ENCODE assay signal across 21 cellular contexts in the genomic region with DNA sequence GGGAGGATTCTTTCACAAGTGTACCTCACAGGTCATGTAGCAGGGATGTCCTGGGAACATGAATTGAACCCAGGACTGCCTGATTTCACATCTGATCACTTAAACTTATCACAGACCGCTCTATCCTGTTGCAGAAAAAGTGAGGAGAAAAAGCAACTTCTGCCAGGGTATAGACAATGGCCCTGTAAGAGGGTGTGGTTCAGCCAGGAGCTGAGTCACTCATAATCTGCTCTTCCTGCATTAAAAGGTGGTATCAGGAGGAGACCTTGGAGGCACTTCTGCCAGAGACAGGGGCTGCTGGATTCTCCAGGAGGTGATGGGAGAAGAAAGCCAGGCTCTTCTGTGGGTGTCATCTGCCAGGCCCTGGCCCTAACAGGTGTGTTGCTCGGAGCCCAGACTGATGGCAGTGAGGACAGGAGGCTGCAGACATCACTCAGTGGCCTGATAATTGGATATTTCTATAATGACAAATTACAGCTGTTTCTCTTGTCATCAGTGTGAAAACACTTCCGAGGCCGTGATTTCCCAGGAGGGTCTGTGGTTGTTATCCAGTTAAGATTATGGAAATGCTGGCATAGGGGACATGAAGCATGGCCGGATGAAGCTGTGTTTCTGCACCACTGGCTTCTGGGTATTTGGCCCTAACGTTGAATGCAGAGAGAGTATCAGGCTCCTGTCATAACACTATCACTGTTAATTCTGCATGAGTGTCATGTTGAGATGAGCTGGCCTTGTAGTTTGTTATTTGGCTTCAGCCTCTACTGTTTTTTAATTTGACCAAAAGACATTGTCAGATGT.
DNase-seq lines count a peak whose midpoint lies in the region; ATAC-seq and TF ChIP-seq lines count a peak whose summit lies in the region.
"Had no signal": no experiment of that assay in that cellular context is flagged by ENCODE, and none has a peak within 500 bp of the region (broad histone marks: within the 10 kb centered on the region; RNA-seq: fewer than 3 reads in every experiment).

No MANE protein-coding gene starts in this region.

- peak overlapping the region; percentile 52 for H3K27ac Mint-ChIP-seq in stimulated activated memory B cell treated with anti-CD40 and anti-IgM and Interleukin-4, amounts not matched to agents 10 μg/mL and 1 μg/mL and 100 μg/mL, for 72 hours
- H3K27ac Mint-ChIP-seq: activated CD4-positive, alpha-beta T cell treated with anti-CD3 and anti-CD28 coated beads, Interleukin-2, amount 10 ng/mL, durations not matched to agents 24 days and 14 days; CD8-positive, alpha-beta memory T cell had no signal

- peaks cover 9% of the 10 kb centered on the region for H3K36me3 Mint-ChIP-seq in stimulated activated memory B cell treated with anti-CD40 and anti-IgM and Interleukin-4, amounts not matched to agents 10 μg/mL and 1 μg/mL and 100 μg/mL, for 72 hours
- H3K36me3 Mint-ChIP-seq: CD8-positive, alpha-beta memory T cell had no signal

- H3K27me3 Mint-ChIP-seq in stimulated activated memory B cell treated with anti-CD40 and anti-IgM and Interleukin-4, amounts not matched to agents 10 μg/mL and 1 μg/mL and 100 μg/mL, for 72 hours, result no peaks in the 10 kb centered on the region

- no peak for TF ChIP-seq CTCF in epithelial cell of esophagus (IDR thresholded peaks at IDR 0.05; ENCODE audit: insufficient read depth, low read depth, low read length, missing control alignments)

- H3K4me1 Mint-ChIP-seq in stimulated activated memory B cell treated with anti-CD40 and anti-IgM and Interleukin-4, amounts not matched to agents 10 μg/mL and 1 μg/mL and 100 μg/mL, for 72 hours, result peaks cover 60% of the 10 kb centered on the region
- H3K4me1 Mint-ChIP-seq: CD8-positive, alpha-beta memory T cell had no signal

- H3K9me3 Mint-ChIP-seq in stimulated activated memory B cell treated with anti-CD40 and anti-IgM and Interleukin-4, amounts not matched to agents 10 μg/mL and 1 μg/mL and 100 μg/mL, for 72 hours, result peaks cover 13% of the 10 kb centered on the region
- H3K9me3 Mint-ChIP-seq: activated CD4-positive, alpha-beta T cell treated with anti-CD3 and anti-CD28 coated beads, Interleukin-2, amount 10 ng/mL, durations not matched to agents 24 days and 14 days; CD8-positive, alpha-beta memory T cell had no signal

- H3K4me3 Mint-ChIP-seq in stimulated activated memory B cell treated with anti-CD40 and anti-IgM and Interleukin-4, amounts not matched to agents 10 μg/mL and 1 μg/mL and 100 μg/mL, for 72 hours, result no peak overlapping the region
- H3K4me3 Mint-ChIP-seq: activated CD4-positive, alpha-beta T cell treated with anti-CD3 and anti-CD28 coated beads, Interleukin-2, amount 10 ng/mL, durations not matched to agents 24 days and 14 days; CD8-positive, alpha-beta memory T cell had no signal

- peak; percentile 76 to 80 for ATAC-seq in left cardiac atrium
- no peak for ATAC-seq in left ventricle myocardium superior
- ATAC-seq in stimulated activated memory B cell treated with anti-CD40 and anti-IgM and Interleukin-4, amounts not matched to agents 10 μg/mL and 1 μg/mL and 100 μg/mL, for 72 hours, result no peak
- no peak for ATAC-seq in HG02759 (IDR thresholded peaks at IDR 0.05; ENCODE audit: unreplicated experiment)
- no peak for ATAC-seq in GM18870 (IDR thresholded peaks at IDR 0.05; ENCODE audit: unreplicated experiment)
- ATAC-seq: gastrocnemius medialis had no signal

- H3K4me3 ChIP-seq in epithelial cell of esophagus (ENCODE audit: low read length), result no peak overlapping the region
- H3K4me3 ChIP-seq: gastrocnemius medialis, spleen had no signal

- DNase-seq in left cardiac atrium (no peak), left ventricle myocardium superior (no peak), OCI-M1 (lab: John Stamatoyannopoulos, UW) (peak; percentile 5), epithelial cell of esophagus (ENCODE audit: low read depth) (peak; percentile 59), posterior vena cava (ENCODE audit: low spot score) (no peak)
- DNase-seq: activated CD4-positive, alpha-beta T cell treated with anti-CD3 and anti-CD28 coated beads, Interleukin-2, amount 10 ng/mL, durations not matched to agents 24 days and 14 days; activated CD8-positive, alpha-beta memory T cell treated with anti-CD3 and anti-CD28 coated beads, Interleukin-2, amount 50 U/mL, for 4 hours; activated effector memory CD4-positive, alpha-beta T cell treated with Interleukin-2 at 50 U/mL for 16 hours; CD8-positive, alpha-beta memory T cell; dermis blood vessel endothelial cell; gastrocnemius medialis; Karpas-422; midbrain; NCI-H1105 treated with DMSO at 0.1 percent for 48 hours; NK-92 treated with Interleukin-12 subunit alpha and Interleukin-12 subunit beta, amount 100 ng/mL, for 24 hours; spleen; stimulated activated CD4-positive, alpha-beta T cell treated with anti-CD3 and anti-CD28 coated beads, Interleukin-4, amount 100 ng/mL, for 4 hours; T1000 had no signal

- intact Hi-C loops in left cardiac atrium (cut with DNase I), result no loop called here
- intact Hi-C loops in left ventricle myocardium superior (cut with micrococcal nuclease), result no loop called here
- intact Hi-C loops in posterior vena cava (cut with DNase I), result no loop called here

Comparison
In these comparisons a context has a peak if more than half of its experiments do, and no peak if none do; other contexts are left out.
1. ATAC-seq: peak in left cardiac atrium (2 of 2); none in left ventricle myocardium superior (single experiment), stimulated activated memory B cell treated with anti-CD40 and anti-IgM and Interleukin-4, amounts not matched to agents 10 μg/mL and 1 μg/mL and 100 μg/mL, for 72 hours (single experiment), HG02759 (single experiment) and GM18870 (single experiment).
2. DNase-seq: peak in OCI-M1 (single experiment) and epithelial cell of esophagus (single experiment); none in left cardiac atrium (single experiment), left ventricle myocardium superior (single experiment) and posterior vena cava (single experiment).